ENCODE assay signal across 8 cellular contexts in the genomic region with DNA sequence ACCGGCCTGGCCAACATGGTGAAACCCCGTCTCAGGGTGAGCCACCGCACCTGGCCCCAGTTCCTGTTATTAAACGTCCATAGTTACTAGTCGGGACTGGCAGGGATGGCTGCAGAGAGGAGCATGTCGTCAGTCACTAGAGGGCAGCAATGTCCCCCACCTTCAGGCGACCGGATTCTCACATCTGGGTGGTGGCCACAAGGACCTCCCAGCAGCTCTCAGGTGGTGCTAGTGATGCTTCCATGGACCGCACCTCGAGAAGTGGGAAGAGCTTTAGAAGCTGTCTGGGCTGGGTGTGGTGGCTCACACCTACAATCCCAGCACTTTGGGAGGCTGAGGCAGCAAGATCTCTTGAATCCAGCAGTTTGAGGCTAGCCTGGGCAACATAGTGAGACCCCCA. TPM values are rescaled to one million over a fixed set of nuclear protein-coding genes. Genes with fewer than 3 reads are reported as not detected.
A peak's percentile ranks its signal among the peaks of the same experiment; 100 is the strongest.
DNase-seq lines count a peak whose midpoint lies in the region; ATAC-seq and TF ChIP-seq lines count a peak whose summit lies in the region.

No MANE protein-coding gene starts in this region.

- TF ChIP-seq CTCF in SK-N-SH (IDR thresholded peaks at IDR 0.05) (peak; percentile 49), lung (IDR thresholded peaks at IDR 0.05; ENCODE audit: control extremely low read depth, extremely low read depth) (peak; percentile 7), upper lobe of right lung (IDR thresholded peaks at IDR 0.05) (peak; percentile 53)

- 2% methylated on average over 9 of the region's 10 CpGs for WGBS in SK-N-SH (ENCODE audit: low lambda C conversion rate)
- WGBS in lung, 2 donors = 6 to 10% methylated on average over 10 of the region's 10 CpGs

- no peaks in the 10 kb centered on the region for H3K36me3 Mint-ChIP-seq in activated naive CD8-positive, alpha-beta T cell treated with anti-CD3 and anti-CD28 coated beads, Interleukin-2, amount 10 ng/mL, durations not matched to agents 7 days and 5 days

- no peak for TF ChIP-seq RAD21 in SK-N-SH (IDR thresholded peaks at IDR 0.05; ENCODE audit: low read length)

- no peak overlapping the region for H3K9ac ChIP-seq in SK-N-SH

- H3K4me1 ChIP-seq in SK-N-SH (ENCODE audit: control insufficient read depth in 1 of 2, insufficient read depth in 2 of 2, low read depth in 1 of 2, low read length in 1 of 2) (no peaks in the 10 kb centered on the region), lung (ENCODE audit: control insufficient read depth in 2 of 2, insufficient read depth in 2 of 2, low read length in 2 of 2) (peaks cover 0 to 6% of the 10 kb centered on the region in 2 donors), upper lobe of right lung (no peaks in the 10 kb centered on the region)

- CTCF ChIA-PET in SK-N-SH (lab: Yijun Ruan, JAX) = no interaction called here

- no peaks in the 10 kb centered on the region for H3K79me2 ChIP-seq in SK-N-SH (ENCODE audit: insufficient read depth)

- H3F3A ChIP-seq in SK-N-SH (replicated peaks; ENCODE audit: insufficient read depth) = no peaks in the 10 kb centered on the region

- peak overlapping the region; percentile 50 for H3K27ac Mint-ChIP-seq in activated naive CD8-positive, alpha-beta T cell treated with anti-CD3 and anti-CD28 coated beads, Interleukin-2, amount 10 ng/mL, durations not matched to agents 7 days and 5 days

- POLR2A ChIA-PET in SK-N-SH (lab: Yijun Ruan, JAX) = no interaction called here
- POLR2A ChIA-PET in activated naive CD8-positive, alpha-beta T cell treated with anti-CD3 and anti-CD28 coated beads, Interleukin-2, amount 10 ng/mL, durations not matched to agents 7 days and 5 days (lab: Charles Lee) = no interaction called here

- H3K27ac ChIP-seq in SK-N-SH (ENCODE audit: low read depth in 2 of 2, low read length in 1 of 2) (no peak overlapping the region), lung (ENCODE audit: low read depth in 1 of 2, low read length in 1 of 2) (no peak overlapping the region), upper lobe of right lung (no peak overlapping the region)

- no peaks in the 10 kb centered on the region for H3K9me2 ChIP-seq in SK-N-SH

- H3K4me2 ChIP-seq in SK-N-SH = no peak overlapping the region

- no peaks in the 10 kb centered on the region for H3K36me3 ChIP-seq in SK-N-SH (replicated peaks in 1 of 2; ENCODE audit: control insufficient read depth in 1 of 2, insufficient read depth in 2 of 2, low read length in 1 of 2)
- no peaks in the 10 kb centered on the region for H3K36me3 ChIP-seq in lung (ENCODE audit: control insufficient read depth in 2 of 2, insufficient read depth in 2 of 2, low read length in 2 of 2)
- H3K36me3 ChIP-seq in upper lobe of right lung = no peaks in the 10 kb centered on the region

- intact Hi-C loops in upper lobe of right lung (cut with DNase I) = no loop called here

- H3K9me3 ChIP-seq in SK-N-SH = no peaks in the 10 kb centered on the region
- H3K9me3 ChIP-seq in lung (ENCODE audit: control insufficient read depth in 2 of 2, insufficient read depth in 1 of 2, low read length in 1 of 2) = no peaks in the 10 kb centered on the region
- H3K9me3 ChIP-seq in upper lobe of right lung = no peaks in the 10 kb centered on the region

- H3K9me3 Mint-ChIP-seq in activated naive CD8-positive, alpha-beta T cell treated with anti-CD3 and anti-CD28 coated beads, Interleukin-2, amount 10 ng/mL, durations not matched to agents 7 days and 5 days = no peaks in the 10 kb centered on the region

- no peak overlapping the region for H2AFZ ChIP-seq in SK-N-SH (ENCODE audit: low read depth)

- no peak for TF ChIP-seq EP300 in SK-N-SH (IDR thresholded peaks at IDR 0.05; ENCODE audit: borderline replicate concordance in 1 of 2, low read depth in 1 of 2, low read length in 1 of 2)

- H3K27me3 ChIP-seq in SK-N-SH (ENCODE audit: insufficient read depth) (no peaks in the 10 kb centered on the region; the same call in 1 of the 2 replicates), lung (ENCODE audit: control insufficient read depth, insufficient read depth) (no peaks in the 10 kb centered on the region), upper lobe of right lung (no peaks in the 10 kb centered on the region)

- peaks cover 10% of the 10 kb centered on the region for H3K4me1 Mint-ChIP-seq in activated naive CD8-positive, alpha-beta T cell treated with anti-CD3 and anti-CD28 coated beads, Interleukin-2, amount 10 ng/mL, durations not matched to agents 7 days and 5 days

- no peaks in the 10 kb centered on the region for H4K20me1 ChIP-seq in SK-N-SH (ENCODE audit: insufficient read depth)

- no peak overlapping the region for H3K4me3 ChIP-seq in SK-N-SH (ENCODE audit: low read depth in 2 of 2, low read length in 1 of 2)
- H3K4me3 ChIP-seq in lung = no peak overlapping the region
- H3K4me3 ChIP-seq in upper lobe of right lung = no peak overlapping the region

- ATAC-seq in GM18909 (IDR thresholded peaks at IDR 0.05; ENCODE audit: poor library complexity, unreplicated experiment) (peak; percentile 85), HG03469 (IDR thresholded peaks at IDR 0.05; ENCODE audit: unreplicated experiment) (peak; percentile 55), lung (ENCODE audit: insufficient read depth, low FRiP score) (no peak), upper lobe of right lung (peak; percentile 87), HG02970 (IDR thresholded peaks at IDR 0.05; ENCODE audit: low FRiP score, unreplicated experiment) (no peak)
- peak; percentile 84 for ATAC-seq in activated naive CD8-positive, alpha-beta T cell treated with anti-CD3 and anti-CD28 coated beads, Interleukin-2, amount 10 ng/mL, durations not matched to agents 7 days and 5 days (ENCODE audit: low read depth)

- peaks cover 7% of the 10 kb centered on the region for H3K27me3 Mint-ChIP-seq in activated naive CD8-positive, alpha-beta T cell treated with anti-CD3 and anti-CD28 coated beads, Interleukin-2, amount 10 ng/mL, durations not matched to agents 7 days and 5 days

- peak; percentile 82 for DNase-seq in CD1c-positive myeloid dendritic cell (ENCODE audit: extremely low spot score)
- peak; percentile 38 for DNase-seq in SK-N-SH
- DNase-seq in activated naive CD8-positive, alpha-beta T cell treated with anti-CD3 and anti-CD28 coated beads, Interleukin-2, amount 10 ng/mL, durations not matched to agents 7 days and 5 days = peak; percentile 59
- peak; percentile 35 for DNase-seq in lung (ENCODE audit: low spot score)
- no peak for DNase-seq in upper lobe of right lung

- peak overlapping the region; percentile 27 for H3K4me3 Mint-ChIP-seq in activated naive CD8-positive, alpha-beta T cell treated with anti-CD3 and anti-CD28 coated beads, Interleukin-2, amount 10 ng/mL, durations not matched to agents 7 days and 5 days

TF ChIP-seq in SK-N-SH, 30 proteins besides CTCF, POLR2A, EP300 and RAD21 (continues in another document):
- TF ChIP-seq TCF12 (IDR thresholded peaks at IDR 0.05) (no peak), EZH2phosphoT487 (IDR thresholded peaks at IDR 0.05; ENCODE audit: borderline replicate concordance, low read depth) (no peak), CHD2 (IDR thresholded peaks at IDR 0.05; ENCODE audit: low read length, partially characterized antibody) (no peak), RFX5 (IDR thresholded peaks at IDR 0.05; ENCODE audit: low read length) (no peak), RXRA (IDR thresholded peaks at IDR 0.05; ENCODE audit: borderline replicate concordance, low read depth) (no peak), FOXM1 (IDR thresholded peaks at IDR 0.05; ENCODE audit: low read depth) (no peak), RCOR1 (IDR thresholded peaks at IDR 0.05; ENCODE audit: low read length) (no peak), GATA2 (CRISPR knock-in tag; IDR thresholded peaks at IDR 0.05) (no peak), FOXJ3 (CRISPR knock-in tag; IDR thresholded peaks at IDR 0.05) (no peak), FOSL2 (IDR thresholded peaks at IDR 0.05; ENCODE audit: borderline replicate concordance, low read depth) (no peak), MEF2A (IDR thresholded peaks at IDR 0.05; ENCODE audit: borderline replicate concordance, low read depth) (no peak)
- TF ChIP-seq, protein P1, sequence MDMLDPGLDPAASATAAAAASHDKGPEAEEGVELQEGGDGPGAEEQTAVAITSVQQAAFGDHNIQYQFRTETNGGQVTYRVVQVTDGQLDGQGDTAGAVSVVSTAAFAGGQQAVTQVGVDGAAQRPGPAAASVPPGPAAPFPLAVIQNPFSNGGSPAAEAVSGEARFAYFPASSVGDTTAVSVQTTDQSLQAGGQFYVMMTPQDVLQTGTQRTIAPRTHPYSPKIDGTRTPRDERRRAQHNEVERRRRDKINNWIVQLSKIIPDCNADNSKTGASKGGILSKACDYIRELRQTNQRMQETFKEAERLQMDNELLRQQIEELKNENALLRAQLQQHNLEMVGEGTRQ (IDR thresholded peaks at IDR 0.05; ENCODE audit: borderline replicate concordance, low read depth, low read length) = no peak

RNA-seq across cellular contexts. Expression of a gene that starts 13.3 kb away (rescaled TPM):
- polyA plus RNA-seq in SK-N-SH (2012; rRNA removed) (not detected in 2 replicates), lung (10 to 100 TPM; 19.4 to 52.2 TPM)
- polyA plus RNA-seq in SK-N-SH (2012; cell fraction: cytosol; rRNA removed) = 0.03 TPM in 1 of 2 replicates, not detected in the other
- polyA plus RNA-seq in SK-N-SH (2012; cell fraction: nucleus; rRNA removed) = not detected in 2 replicates
- total RNA-seq in activated naive CD8-positive, alpha-beta T cell treated with anti-CD3 and anti-CD28 coated beads, Interleukin-2, amount 10 ng/mL, durations not matched to agents 7 days and 5 days = under 1 TPM; 0.17 to 0.77 TPM
- total RNA-seq in lung (10 to 100 TPM; 19.2 to 21.6 TPM), upper lobe of right lung (43.0 TPM)

RNA-seq across cellular contexts. Expression of a gene that starts 54.7 kb away (rescaled TPM):
- polyA plus RNA-seq in SK-N-SH (2012; rRNA removed) (not detected in 2 replicates), lung (10 to 100 TPM; 16.2 to 51.5 TPM)
- polyA plus RNA-seq in SK-N-SH (2012; cell fraction: cytosol; rRNA removed) = not detected in 2 replicates
- polyA plus RNA-seq in SK-N-SH (2012; cell fraction: nucleus; rRNA removed) = not detected in 2 replicates
- 1 to 10 TPM in 1 of 2 experiments, under 1 TPM in 1; 0.55 to 1.0 TPM for total RNA-seq in activated naive CD8-positive, alpha-beta T cell treated with anti-CD3 and anti-CD28 coated beads, Interleukin-2, amount 10 ng/mL, durations not matched to agents 7 days and 5 days
- total RNA-seq in lung (10 to 100 TPM in 1 of 2 donors, 1 to 10 TPM in 1; 9.0 to 41.8 TPM), upper lobe of right lung (34.0 TPM)

Comparison
In these comparisons a context has a peak if more than half of its experiments do, and no peak if none do; other contexts are left out.
1. ATAC-seq: peak in GM18909 (single experiment), HG03469 (single experiment), activated naive CD8-positive, alpha-beta T cell treated with anti-CD3 and anti-CD28 coated beads, Interleukin-2, amount 10 ng/mL, durations not matched to agents 7 days and 5 days (single experiment) and upper lobe of right lung (single experiment); none in lung (single experiment) and HG02970 (single experiment).
2. RNA of a gene that starts 13.3 kb away (total RNA-seq): 43.0 TPM in upper lobe of right lung (single experiment) and 19.2 to 21.6 TPM in lung; 0.17 to 0.77 TPM in activated naive CD8-positive, alpha-beta T cell treated with anti-CD3 and anti-CD28 coated beads, Interleukin-2, amount 10 ng/mL, durations not matched to agents 7 days and 5 days; every median in the first group is over 10 times any median in the second.
3. RNA of a gene that starts 54.7 kb away (total RNA-seq): 9.0 to 41.8 TPM in lung and 34.0 TPM in upper lobe of right lung (single experiment); 0.55 to 1.0 TPM in activated naive CD8-positive, alpha-beta T cell treated with anti-CD3 and anti-CD28 coated beads, Interleukin-2, amount 10 ng/mL, durations not matched to agents 7 days and 5 days; every median in the first group is over 4 times any median in the second.
4. Peak in every context shown above with its lines, with median percentiles within 50 percentile points of each other: CTCF ChIP-seq.